1 cellular context compared by ENCODE assay signal in the genomic region with DNA sequence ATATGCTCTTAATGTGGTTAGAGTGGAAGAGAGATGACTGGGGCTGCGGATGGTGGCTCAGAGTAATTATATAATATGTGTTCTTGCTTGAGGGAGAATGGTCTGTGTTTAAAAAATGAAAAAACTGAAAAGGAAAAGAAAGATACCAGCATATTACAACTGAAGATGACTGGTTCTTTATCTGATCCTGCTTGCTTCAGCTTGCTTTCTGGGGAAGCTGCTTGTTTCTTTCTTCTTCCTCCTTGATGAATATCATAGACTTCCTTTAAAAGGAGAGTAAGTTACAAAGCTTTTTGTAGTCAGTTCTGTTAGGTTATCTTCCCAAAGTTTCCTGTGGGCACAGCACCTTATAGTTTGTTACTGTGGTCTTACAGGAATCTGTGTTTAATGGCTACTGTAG.
TF ChIP-seq lines count a peak whose summit lies in the region.

No MANE protein-coding gene starts in this region.

TF ChIP-seq in K562, 482 proteins besides CTCF, POLR2A, EP300 and RAD21:
- TF ChIP-seq, protein P1, sequence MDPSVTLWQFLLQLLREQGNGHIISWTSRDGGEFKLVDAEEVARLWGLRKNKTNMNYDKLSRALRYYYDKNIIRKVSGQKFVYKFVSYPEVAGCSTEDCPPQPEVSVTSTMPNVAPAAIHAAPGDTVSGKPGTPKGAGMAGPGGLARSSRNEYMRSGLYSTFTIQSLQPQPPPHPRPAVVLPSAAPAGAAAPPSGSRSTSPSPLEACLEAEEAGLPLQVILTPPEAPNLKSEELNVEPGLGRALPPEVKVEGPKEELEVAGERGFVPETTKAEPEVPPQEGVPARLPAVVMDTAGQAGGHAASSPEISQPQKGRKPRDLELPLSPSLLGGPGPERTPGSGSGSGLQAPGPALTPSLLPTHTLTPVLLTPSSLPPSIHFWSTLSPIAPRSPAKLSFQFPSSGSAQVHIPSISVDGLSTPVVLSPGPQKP (CRISPR knock-in tag; IDR thresholded peaks at IDR 0.05): no peak
- TF ChIP-seq JUND (IDR thresholded peaks at IDR 0.05; ENCODE audit: borderline replicate concordance, low read depth, low read length) (0 out of 2 replicates have a peak, but pooled peaks have one; percentile 8), JUND (tag; IDR thresholded peaks at IDR 0.05; ENCODE audit: borderline replicate concordance, low read depth, low read length) (no peak), HSF4 (CRISPR knock-in tag; IDR thresholded peaks at IDR 0.05; ENCODE audit: borderline replicate concordance) (no peak), FOSL1 (tag; conservative IDR thresholded peaks at IDR 0.05) (peak; percentile 37; the same call in 1 of the 2 replicates)
